ENCODE assay signal across 20 cellular contexts in genomic region chr11:26571861-26572654, GRCh38. TPM values are rescaled to one million over a fixed set of nuclear protein-coding genes. Genes with fewer than 3 reads are reported as not detected.
A peak's percentile ranks its signal among the peaks of the same experiment; 100 is the strongest.
DNase-seq lines count a peak whose midpoint lies in the region; ATAC-seq and TF ChIP-seq lines count a peak whose summit lies in the region.
"Had no signal": no experiment of that assay in that cellular context is flagged by ENCODE, and none has a peak within 500 bp of the region (broad histone marks: within the 10 kb centered on the region; RNA-seq: fewer than 3 reads in every experiment).

Gene MUC15 (minus strand): TSS chr11:26572263. CDS start chr11:26567094, 5,169 bp downstream.

- H4K91ac ChIP-seq in neuronal stem cell (ENCODE audit: low read depth, low read length, poor library complexity): no peak within 1 kb of the TSS

- H3K9ac ChIP-seq in neuronal stem cell (ENCODE audit: low read depth, low read length, poor library complexity): no peak within 1 kb of the TSS

- CTCF ChIA-PET in CD4-positive, alpha-beta T cell (lab: Charles Lee): no interaction called here

- H2BK5ac ChIP-seq in neuronal stem cell (ENCODE audit: low read length): no peak within 1 kb of the TSS

- H2BK12ac ChIP-seq in neuronal stem cell (ENCODE audit: low read length): no peak within 1 kb of the TSS

- H3K27ac Mint-ChIP-seq in glutamatergic neuron (ENCODE audit: unreplicated experiment): peak within 1 kb of the TSS; percentile 72
- no peak within 1 kb of the TSS for H3K27ac Mint-ChIP-seq in CD4-positive, alpha-beta T cell
- no peak within 1 kb of the TSS for H3K27ac Mint-ChIP-seq in chondrocyte (ENCODE audit: unreplicated experiment)
- H3K27ac Mint-ChIP-seq: activated CD8-positive, alpha-beta T cell treated with anti-CD3 and anti-CD28 coated beads, Interleukin-2, amount 10 ng/mL, durations not matched to agents 7 days and 5 days; activated naive CD8-positive, alpha-beta T cell treated with anti-CD3 and anti-CD28 coated beads, Interleukin-2, amount 10 ng/mL, durations not matched to agents 7 days and 5 days; CD14-positive monocyte; stimulated activated memory B cell treated with anti-CD40 and anti-IgM and Interleukin-4, amounts not matched to agents 10 μg/mL and 1 μg/mL and 100 μg/mL, for 72 hours; T-helper 17 cell had no signal

- no peaks in the 10 kb centered on the region for H3K27me3 ChIP-seq in neuronal stem cell (ENCODE audit: control insufficient read depth in 3 of 3, insufficient read depth in 3 of 3, low read depth in 1 of 3, low read length in 3 of 3)
- H3K27me3 ChIP-seq in CD4-positive, alpha-beta T cell (ENCODE audit: control insufficient read depth, insufficient read depth, low read length): no peaks in the 10 kb centered on the region
- H3K27me3 ChIP-seq: dorsolateral prefrontal cortex, MG63, uterus had no signal

- no peak within 1 kb of the TSS for H3K4me2 ChIP-seq in neuronal stem cell (ENCODE audit: insufficient read depth, low read length, poor library complexity, severe bottlenecking)

- no peaks in the 10 kb centered on the region for H3K36me3 Mint-ChIP-seq in glutamatergic neuron (ENCODE audit: unreplicated experiment)
- no peaks in the 10 kb centered on the region for H3K36me3 Mint-ChIP-seq in CD4-positive, alpha-beta T cell (ENCODE audit: low read depth)
- no peaks in the 10 kb centered on the region for H3K36me3 Mint-ChIP-seq in chondrocyte (ENCODE audit: low read depth)
- H3K36me3 Mint-ChIP-seq: activated naive CD8-positive, alpha-beta T cell treated with anti-CD3 and anti-CD28 coated beads, Interleukin-2, amount 10 ng/mL, durations not matched to agents 7 days and 5 days; CD14-positive monocyte; stimulated activated memory B cell treated with anti-CD40 and anti-IgM and Interleukin-4, amounts not matched to agents 10 μg/mL and 1 μg/mL and 100 μg/mL, for 72 hours had no signal

- H3K36me3 ChIP-seq in neuronal stem cell (replicated peaks in 1 of 2; ENCODE audit: control insufficient read depth in 2 of 2, insufficient read depth in 2 of 2, low read length in 2 of 2): no peaks in the 10 kb centered on the region
- H3K36me3 ChIP-seq: left ventricle myocardium inferior, MG63 had no signal

- no peak within 1 kb of the TSS for H2BK15ac ChIP-seq in neuronal stem cell (ENCODE audit: low read length)

- no peak within 1 kb of the TSS for H3K4ac ChIP-seq in neuronal stem cell (ENCODE audit: low read length)

- H3K4me3 Mint-ChIP-seq in glutamatergic neuron (ENCODE audit: unreplicated experiment): no peak within 1 kb of the TSS
- H3K4me3 Mint-ChIP-seq in CD4-positive, alpha-beta T cell: no peak within 1 kb of the TSS
- H3K4me3 Mint-ChIP-seq in chondrocyte (ENCODE audit: unreplicated experiment): no peak within 1 kb of the TSS
- H3K4me3 Mint-ChIP-seq: activated CD8-positive, alpha-beta T cell treated with anti-CD3 and anti-CD28 coated beads, Interleukin-2, amount 10 ng/mL, durations not matched to agents 7 days and 5 days; activated naive CD8-positive, alpha-beta T cell treated with anti-CD3 and anti-CD28 coated beads, Interleukin-2, amount 10 ng/mL, durations not matched to agents 7 days and 5 days; CD14-positive monocyte; stimulated activated memory B cell treated with anti-CD40 and anti-IgM and Interleukin-4, amounts not matched to agents 10 μg/mL and 1 μg/mL and 100 μg/mL, for 72 hours; T-helper 17 cell had no signal

- H2AFZ ChIP-seq in neuronal stem cell (ENCODE audit: low read length): peak within 1 kb of the TSS; percentile 23

- H3K27me3 Mint-ChIP-seq in glutamatergic neuron (ENCODE audit: unreplicated experiment): no peaks in the 10 kb centered on the region
- H3K27me3 Mint-ChIP-seq in CD4-positive, alpha-beta T cell: no peaks in the 10 kb centered on the region
- H3K27me3 Mint-ChIP-seq in chondrocyte (ENCODE audit: low read depth): peaks cover 5% of the 10 kb centered on the region
- H3K27me3 Mint-ChIP-seq: activated naive CD8-positive, alpha-beta T cell treated with anti-CD3 and anti-CD28 coated beads, Interleukin-2, amount 10 ng/mL, durations not matched to agents 7 days and 5 days; stimulated activated memory B cell treated with anti-CD40 and anti-IgM and Interleukin-4, amounts not matched to agents 10 μg/mL and 1 μg/mL and 100 μg/mL, for 72 hours; T-helper 17 cell had no signal

- peaks cover 13% of the 10 kb centered on the region for H3K4me1 Mint-ChIP-seq in glutamatergic neuron (ENCODE audit: low read depth, unreplicated experiment)
- H3K4me1 Mint-ChIP-seq in CD4-positive, alpha-beta T cell (ENCODE audit: low read depth): no peaks in the 10 kb centered on the region
- H3K4me1 Mint-ChIP-seq in chondrocyte (ENCODE audit: low read depth): peaks cover 3% of the 10 kb centered on the region
- H3K4me1 Mint-ChIP-seq: activated naive CD8-positive, alpha-beta T cell treated with anti-CD3 and anti-CD28 coated beads, Interleukin-2, amount 10 ng/mL, durations not matched to agents 7 days and 5 days; CD14-positive monocyte; stimulated activated memory B cell treated with anti-CD40 and anti-IgM and Interleukin-4, amounts not matched to agents 10 μg/mL and 1 μg/mL and 100 μg/mL, for 72 hours; T-helper 17 cell had no signal

- H3K23ac ChIP-seq in neuronal stem cell (ENCODE audit: low read depth, low read length, poor library complexity): no peak within 1 kb of the TSS

- no peak within 1 kb of the TSS for H3K14ac ChIP-seq in neuronal stem cell (ENCODE audit: low read length)

- H3K4me3 ChIP-seq in neuronal stem cell (ENCODE audit: low read length in 2 of 2): no peak within 1 kb of the TSS
- H3K4me3 ChIP-seq: dorsolateral prefrontal cortex, left ventricle myocardium inferior, MG63, uterus had no signal

- DNase-seq in ELF-1 (ENCODE audit: low read depth, low spot score): peak; percentile 64
- DNase-seq in RPMI7951 (ENCODE audit: low read depth): no peak
- no peak for DNase-seq in glutamatergic neuron
- no peak for DNase-seq in neuronal stem cell (ENCODE audit: low spot score)
- DNase-seq in CD4-positive, alpha-beta T cell: no peak
- no peak for DNase-seq in NCI-H146 (lab: John Stamatoyannopoulos, UW)
- no peak for DNase-seq in chondrocyte (ENCODE audit: low spot score)
- DNase-seq in NCI-H128 (lab: John Stamatoyannopoulos, UW; ENCODE audit: unreplicated experiment): no peak
- DNase-seq: activated CD8-positive, alpha-beta T cell treated with anti-CD3 and anti-CD28 coated beads, Interleukin-2, amount 10 ng/mL, durations not matched to agents 7 days and 5 days; activated naive CD8-positive, alpha-beta T cell treated with anti-CD3 and anti-CD28 coated beads, Interleukin-2, amount 10 ng/mL, durations not matched to agents 7 days and 5 days; dorsolateral prefrontal cortex; left ventricle myocardium inferior; MG63; posterior cingulate gyrus; SIG-M5; T-helper 17 cell; uterus had no signal

- no peak within 1 kb of the TSS for H4K8ac ChIP-seq in neuronal stem cell (ENCODE audit: low read depth, low read length)

- peak within 1 kb of the TSS; percentile 26 for H3K27ac ChIP-seq in neuronal stem cell (replicated peaks; ENCODE audit: low read length)
- H3K27ac ChIP-seq in CD4-positive, alpha-beta T cell (ENCODE audit: low read depth, low read length): no peak within 1 kb of the TSS
- H3K27ac ChIP-seq: dorsolateral prefrontal cortex, left ventricle myocardium inferior, uterus had no signal

- WGBS in neuronal stem cell (ENCODE audit: extremely low coverage in 2 of 2, insufficient read length in 2 of 2, insufficient replicate concordance in 1 of 2), 2 donors: no CpG with 5 or more reads among the region's 12 CpGs

- TF ChIP-seq CTCF in glutamatergic neuron (IDR thresholded peaks at IDR 0.05; ENCODE audit: partially characterized antibody, unreplicated experiment) (no peak), chondrocyte (IDR thresholded peaks at IDR 0.05) (no peak)
- TF ChIP-seq CTCF in CD4-positive, alpha-beta T cell (IDR thresholded peaks at IDR 0.05): no peak

- intact Hi-C loops in CD4-positive, alpha-beta T cell (cut with DNase I, micrococcal nuclease): no loop called here

- H3K9me3 Mint-ChIP-seq in glutamatergic neuron (ENCODE audit: unreplicated experiment) (peaks cover 1% of the 10 kb centered on the region), chondrocyte (ENCODE audit: low read depth) (no peaks in the 10 kb centered on the region)
- no peaks in the 10 kb centered on the region for H3K9me3 Mint-ChIP-seq in CD4-positive, alpha-beta T cell
- H3K9me3 Mint-ChIP-seq: activated naive CD8-positive, alpha-beta T cell treated with anti-CD3 and anti-CD28 coated beads, Interleukin-2, amount 10 ng/mL, durations not matched to agents 7 days and 5 days; CD14-positive monocyte; stimulated activated memory B cell treated with anti-CD40 and anti-IgM and Interleukin-4, amounts not matched to agents 10 μg/mL and 1 μg/mL and 100 μg/mL, for 72 hours had no signal

- no peak within 1 kb of the TSS for H2BK120ac ChIP-seq in neuronal stem cell (ENCODE audit: low read depth, low read length)

- peaks cover 2 to 5% of the 10 kb centered on the region in 2 donors for H3K4me1 ChIP-seq in neuronal stem cell (ENCODE audit: control insufficient read depth in 2 of 2, insufficient read depth in 1 of 2, low read depth in 1 of 2, low read length in 2 of 2)
- H3K4me1 ChIP-seq: left ventricle myocardium inferior, uterus had no signal

- ATAC-seq in CD4-positive, alpha-beta T cell (ENCODE audit: poor library complexity): no peak
- ATAC-seq: activated CD8-positive, alpha-beta T cell treated with anti-CD3 and anti-CD28 coated beads, Interleukin-2, amount 10 ng/mL, durations not matched to agents 7 days and 5 days; stimulated activated memory B cell treated with anti-CD40 and anti-IgM and Interleukin-4, amounts not matched to agents 10 μg/mL and 1 μg/mL and 100 μg/mL, for 72 hours; T-helper 17 cell had no signal

- POLR2A ChIA-PET in CD4-positive, alpha-beta T cell (lab: Charles Lee): no interaction called here

- no peak within 1 kb of the TSS for H2AK5ac ChIP-seq in neuronal stem cell (ENCODE audit: low read depth, low read length)

- H3K79me1 ChIP-seq in neuronal stem cell (ENCODE audit: low read depth, low read length): no peaks in the 10 kb centered on the region

- no peaks in the 10 kb centered on the region for H3K9me3 ChIP-seq in neuronal stem cell (replicated peaks in 1 of 2; ENCODE audit: control insufficient read depth in 2 of 2, insufficient read depth in 1 of 2, low read depth in 1 of 2, low read length in 2 of 2)
- H3K9me3 ChIP-seq in CD4-positive, alpha-beta T cell (ENCODE audit: control insufficient read depth, low read length): no peaks in the 10 kb centered on the region
- H3K9me3 ChIP-seq: left ventricle myocardium inferior, MG63, uterus had no signal

- no peak within 1 kb of the TSS for H3K18ac ChIP-seq in neuronal stem cell (ENCODE audit: low read length)

RNA-seq across cellular contexts. Expression of gene MUC15, which starts in this region (rescaled TPM):
- total RNA-seq in RPMI7951 (2014; rRNA removed; shearing (Covaris generic)): 21.5 and 32.3 TPM in 2 replicates
- not detected for total RNA-seq in glutamatergic neuron (ENCODE audit: unreplicated experiment)
- polyA plus RNA-seq in neuronal stem cell (2013, experiment 1 of 2): 0.04 TPM
- polyA plus RNA-seq in neuronal stem cell (2013, experiment 2 of 2): not detected
- not detected for total RNA-seq in CD4-positive, alpha-beta T cell
- total RNA-seq in chondrocyte: not detected in 3 replicates
- total RNA-seq: activated CD8-positive, alpha-beta T cell treated with anti-CD3 and anti-CD28 coated beads, Interleukin-2, amount 10 ng/mL, durations not matched to agents 7 days and 5 days; activated naive CD8-positive, alpha-beta T cell treated with anti-CD3 and anti-CD28 coated beads, Interleukin-2, amount 10 ng/mL, durations not matched to agents 7 days and 5 days; left ventricle myocardium inferior; NCI-H460; T-helper 17 cell had no signal
- polyA plus RNA-seq: CD14-positive monocyte had no signal

Comparison
In these comparisons a context has a peak if more than half of its experiments do, and no peak if none do; other contexts are left out.
1. RNA of gene MUC15 (total RNA-seq): 21.5 to 32.3 TPM in RPMI7951; not detected in glutamatergic neuron (single experiment), not detected in CD4-positive, alpha-beta T cell and not detected in chondrocyte; every median in the first group is over 10 times any median in the second.